ENCODE assay signal across 21 cellular contexts in genomic region chr10:12051241-12051640, GRCh38. TPM values are rescaled to one million over a fixed set of nuclear protein-coding genes. Genes with fewer than 3 reads are reported as not detected.
DNase-seq lines count a peak whose midpoint lies in the region; ATAC-seq and TF ChIP-seq lines count a peak whose summit lies in the region.
"Had no signal": no experiment of that assay in that cellular context is flagged by ENCODE, and none has a peak within 500 bp of the region (broad histone marks: within the 10 kb centered on the region; RNA-seq: fewer than 3 reads in every experiment).

No MANE protein-coding gene starts in this region.

- intact Hi-C loops in dendritic cell treated with granulocyte-macrophage colony-stimulating factor and Interleukin-4, amounts not matched to agents 40 ng/mL and 50 ng/mL, for 4 days (cut with micrococcal nuclease): no loop called here
- intact Hi-C loops in activated CD4-positive, alpha-beta T cell treated with anti-CD3 and anti-CD28 coated beads for 36 hours (cut with DNase I, micrococcal nuclease): no loop called here
- intact Hi-C loops in dorsolateral prefrontal cortex (cut with DNase I): no loop called here

- CTCF ChIA-PET in activated CD4-positive, alpha-beta T cell treated with anti-CD3 and anti-CD28 coated beads for 36 hours (lab: Charles Lee): interaction anchor here (0.6 to 1.3 kb wide), 5 partner anchors 19 to 205 kb away, joined by 3 to 5 read pairs (median 3); no protein-coding TSS in a partner anchor

- no peak for ATAC-seq in activated CD4-positive, alpha-beta T cell treated with anti-CD3 and anti-CD28 coated beads for 36 hours
- no peak for ATAC-seq in natural killer cell treated with Interleukin-12 subunit alpha and Interleukin-12 subunit beta and Interleukin-15 and Interleukin-18, amount 100 ng/mL, for 72 hours
- ATAC-seq: body of pancreas, esophagus mucosa, Panc1 had no signal

- peaks cover 40% of the 10 kb centered on the region for H3K4me1 Mint-ChIP-seq in dendritic cell treated with granulocyte-macrophage colony-stimulating factor and Interleukin-4, amounts not matched to agents 40 ng/mL and 50 ng/mL, for 4 days (ENCODE audit: low read depth)
- no peaks in the 10 kb centered on the region for H3K4me1 Mint-ChIP-seq in activated CD4-positive, alpha-beta T cell treated with anti-CD3 and anti-CD28 coated beads for 36 hours
- peaks cover 0 to 5% of the 10 kb centered on the region in 2 donors for H3K4me1 Mint-ChIP-seq in natural killer cell treated with Interleukin-12 subunit alpha and Interleukin-12 subunit beta and Interleukin-15 and Interleukin-18, amount 100 ng/mL, for 72 hours (ENCODE audit: low read depth in 2 of 2)
- H3K4me1 Mint-ChIP-seq: CD8-positive, alpha-beta memory T cell had no signal

- peak; percentile 50 for DNase-seq in SKM-1 treated with dmso at 0.1 percent for 144 hours (lab: John Stamatoyannopoulos, UW; ENCODE audit: unreplicated experiment)
- DNase-seq in SKM-1 (lab: John Stamatoyannopoulos, UW; ENCODE audit: unreplicated experiment): no peak
- peak; percentile 16 for DNase-seq in NCI-H2227 treated with DMSO at 0.1 percent for 48 hours (lab: John Stamatoyannopoulos, UW)
- no peak for DNase-seq in COLO668 (lab: John Stamatoyannopoulos, UW; ENCODE audit: unreplicated experiment)
- no peak for DNase-seq in activated CD4-positive, alpha-beta T cell treated with anti-CD3 and anti-CD28 coated beads for 36 hours
- no peak for DNase-seq in natural killer cell treated with Interleukin-12 subunit alpha and Interleukin-12 subunit beta and Interleukin-15 and Interleukin-18, amount 100 ng/mL, for 72 hours (ENCODE audit: low spot score)
- DNase-seq in dorsolateral prefrontal cortex: no peak
- DNase-seq: activated CD4-positive, CD25-positive, alpha-beta regulatory T cell treated with anti-CD3 and anti-CD28 coated beads, Interleukin-2, amount 50 U/mL, for 72 hours; activated naive CD4-positive, alpha-beta T cell treated with anti-CD3 and anti-CD28 coated beads for 36 hours; body of pancreas; CD8-positive, alpha-beta memory T cell; HCEC 1CT; NCI-H1694; NCI-H510A treated with DMSO at 0.1 percent for 48 hours; stimulated activated CD4-positive, alpha-beta T cell treated with anti-CD3 and anti-CD28 coated beads, Interleukin-4, amount 100 ng/mL, for 1 hour; stimulated activated CD8-positive, alpha-beta memory T cell treated with anti-CD3 and anti-CD28 coated beads, Interleukin-4, amount 100 ng/mL, for 48 hours; T-helper 1 cell had no signal

- no peak overlapping the region for H3K4me3 ChIP-seq in dorsolateral prefrontal cortex
- H3K4me3 ChIP-seq: body of pancreas, thoracic aorta had no signal

- H3K9me3 Mint-ChIP-seq in dendritic cell treated with granulocyte-macrophage colony-stimulating factor and Interleukin-4, amounts not matched to agents 40 ng/mL and 50 ng/mL, for 4 days: no peaks in the 10 kb centered on the region
- no peaks in the 10 kb centered on the region for H3K9me3 Mint-ChIP-seq in activated CD4-positive, alpha-beta T cell treated with anti-CD3 and anti-CD28 coated beads for 36 hours (ENCODE audit: low read depth)
- no peaks in the 10 kb centered on the region for H3K9me3 Mint-ChIP-seq in natural killer cell treated with Interleukin-12 subunit alpha and Interleukin-12 subunit beta and Interleukin-15 and Interleukin-18, amount 100 ng/mL, for 72 hours
- H3K9me3 Mint-ChIP-seq: activated naive CD4-positive, alpha-beta T cell treated with anti-CD3 and anti-CD28 coated beads for 36 hours; CD8-positive, alpha-beta memory T cell had no signal

- H3K27ac Mint-ChIP-seq in dendritic cell treated with granulocyte-macrophage colony-stimulating factor and Interleukin-4, amounts not matched to agents 40 ng/mL and 50 ng/mL, for 4 days: peak overlapping the region; percentile 79
- H3K27ac Mint-ChIP-seq in activated CD4-positive, alpha-beta T cell treated with anti-CD3 and anti-CD28 coated beads for 36 hours: no peak overlapping the region
- H3K27ac Mint-ChIP-seq in natural killer cell treated with Interleukin-12 subunit alpha and Interleukin-12 subunit beta and Interleukin-15 and Interleukin-18, amount 100 ng/mL, for 72 hours: no peak overlapping the region
- H3K27ac Mint-ChIP-seq: activated naive CD4-positive, alpha-beta T cell treated with anti-CD3 and anti-CD28 coated beads for 36 hours had no signal

- POLR2A ChIA-PET in activated CD4-positive, alpha-beta T cell treated with anti-CD3 and anti-CD28 coated beads for 36 hours (lab: Charles Lee): no interaction called here

- no peaks in the 10 kb centered on the region for H3K36me3 Mint-ChIP-seq in dendritic cell treated with granulocyte-macrophage colony-stimulating factor and Interleukin-4, amounts not matched to agents 40 ng/mL and 50 ng/mL, for 4 days (ENCODE audit: low read depth)
- no peaks in the 10 kb centered on the region for H3K36me3 Mint-ChIP-seq in activated CD4-positive, alpha-beta T cell treated with anti-CD3 and anti-CD28 coated beads for 36 hours (ENCODE audit: low read depth)
- no peaks in the 10 kb centered on the region for H3K36me3 Mint-ChIP-seq in natural killer cell treated with Interleukin-12 subunit alpha and Interleukin-12 subunit beta and Interleukin-15 and Interleukin-18, amount 100 ng/mL, for 72 hours
- H3K36me3 Mint-ChIP-seq: CD8-positive, alpha-beta memory T cell had no signal

- no peaks in the 10 kb centered on the region for H3K27me3 Mint-ChIP-seq in dendritic cell treated with granulocyte-macrophage colony-stimulating factor and Interleukin-4, amounts not matched to agents 40 ng/mL and 50 ng/mL, for 4 days
- H3K27me3 Mint-ChIP-seq in activated CD4-positive, alpha-beta T cell treated with anti-CD3 and anti-CD28 coated beads for 36 hours: peaks cover 2% of the 10 kb centered on the region
- peaks cover 3 to 7% of the 10 kb centered on the region in 2 donors for H3K27me3 Mint-ChIP-seq in natural killer cell treated with Interleukin-12 subunit alpha and Interleukin-12 subunit beta and Interleukin-15 and Interleukin-18, amount 100 ng/mL, for 72 hours

- no peaks in the 10 kb centered on the region for H3K27me3 ChIP-seq in dorsolateral prefrontal cortex
- H3K27me3 ChIP-seq: body of pancreas had no signal

- H3K27ac ChIP-seq in dorsolateral prefrontal cortex: no peak overlapping the region
- H3K27ac ChIP-seq: body of pancreas, thoracic aorta had no signal

- TF ChIP-seq CTCF in dorsolateral prefrontal cortex (IDR thresholded peaks at IDR 0.05 in 54 of 56, conservative IDR thresholded peaks at IDR 0.05 in 2 of 56; ENCODE audit: low read depth in 1 of 56, partially characterized antibody in 56 of 56): no peak

- H3K4me3 Mint-ChIP-seq in dendritic cell treated with granulocyte-macrophage colony-stimulating factor and Interleukin-4, amounts not matched to agents 40 ng/mL and 50 ng/mL, for 4 days: no peak overlapping the region
- no peak overlapping the region for H3K4me3 Mint-ChIP-seq in activated CD4-positive, alpha-beta T cell treated with anti-CD3 and anti-CD28 coated beads for 36 hours
- no peak overlapping the region for H3K4me3 Mint-ChIP-seq in natural killer cell treated with Interleukin-12 subunit alpha and Interleukin-12 subunit beta and Interleukin-15 and Interleukin-18, amount 100 ng/mL, for 72 hours
- H3K4me3 Mint-ChIP-seq: activated naive CD4-positive, alpha-beta T cell treated with anti-CD3 and anti-CD28 coated beads for 36 hours; CD8-positive, alpha-beta memory T cell had no signal

RNA-seq across cellular contexts. Expression of gene UPF2, which starts 8.6 kb away (rescaled TPM):
- 10 to 100 TPM; 34.2 to 46.8 TPM for total RNA-seq in activated CD4-positive, alpha-beta T cell treated with anti-CD3 and anti-CD28 coated beads for 36 hours
- total RNA-seq in natural killer cell treated with Interleukin-12 subunit alpha and Interleukin-12 subunit beta and Interleukin-15 and Interleukin-18, amount 100 ng/mL, for 72 hours: 10 to 100 TPM; 39.6 to 55.1 TPM
- 10 to 100 TPM; 20.5 to 40.7 (median 28.6) TPM for total RNA-seq in dorsolateral prefrontal cortex

RNA-seq across cellular contexts. Expression of gene DHTKD1, which starts 17.5 kb away (rescaled TPM):
- 10 to 100 TPM; 13.0 to 15.5 TPM for total RNA-seq in activated CD4-positive, alpha-beta T cell treated with anti-CD3 and anti-CD28 coated beads for 36 hours
- 10 to 100 TPM; 28.9 to 31.5 TPM for total RNA-seq in natural killer cell treated with Interleukin-12 subunit alpha and Interleukin-12 subunit beta and Interleukin-15 and Interleukin-18, amount 100 ng/mL, for 72 hours
- 10 to 100 TPM; 19.5 to 48.8 (median 27.8) TPM for total RNA-seq in dorsolateral prefrontal cortex

Comparison
In these comparisons a context has a peak if more than half of its experiments do, and no peak if none do; other contexts are left out.
1. DNase-seq: peak in SKM-1 treated with dmso at 0.1 percent for 144 hours (single experiment) and NCI-H2227 treated with DMSO at 0.1 percent for 48 hours (single experiment); none in SKM-1 (single experiment), COLO668 (single experiment), activated CD4-positive, alpha-beta T cell treated with anti-CD3 and anti-CD28 coated beads for 36 hours (single experiment), natural killer cell treated with Interleukin-12 subunit alpha and Interleukin-12 subunit beta and Interleukin-15 and Interleukin-18, amount 100 ng/mL, for 72 hours (single experiment) and dorsolateral prefrontal cortex (0 of 10).